In genomic region chr12:14958361-14959125, GRCh38 we compare ENCODE assay signal across 11 cellular contexts. TPM values are rescaled to one million over a fixed set of nuclear protein-coding genes. Genes with fewer than 3 reads are reported as not detected.
A peak's percentile ranks its signal among the peaks of the same experiment; 100 is the strongest.
DNase-seq lines count a peak whose midpoint lies in the region; ATAC-seq, FAIRE-seq and TF ChIP-seq lines count a peak whose summit lies in the region.
"Had no signal": no experiment of that assay in that cellular context is flagged by ENCODE, and none has a peak within 500 bp of the region (broad histone marks: within the 10 kb centered on the region; RNA-seq: fewer than 3 reads in every experiment).

No MANE protein-coding gene starts in this region.

- peaks cover 7 to 51% (median 40%) of the 10 kb centered on the region in 5 donors for H3K36me3 Mint-ChIP-seq in naive thymus-derived CD4-positive, alpha-beta T cell

- peaks cover 0 to 2% (median 0%) of the 10 kb centered on the region in 5 donors for H3K27me3 Mint-ChIP-seq in naive thymus-derived CD4-positive, alpha-beta T cell

- peaks cover 59% of the 10 kb centered on the region for H3K4me1 ChIP-seq in A673 (ENCODE audit: insufficient read depth, low read length, poor library complexity, severe bottlenecking)
- peaks cover 6 to 26% of the 10 kb centered on the region in 2 donors for H3K4me1 ChIP-seq in ascending aorta
- peaks cover 38 to 55% of the 10 kb centered on the region in 2 donors for H3K4me1 ChIP-seq in naive thymus-derived CD4-positive, alpha-beta T cell (ENCODE audit: control insufficient read depth in 2 of 2, insufficient read depth in 2 of 2, low read length in 2 of 2)

- CTCF ChIA-PET in A673 (lab: Charles Lee) = no interaction called here
- CTCF ChIA-PET in naive thymus-derived CD4-positive, alpha-beta T cell (lab: Charles Lee) = interaction anchor here (1.1 to 2.8 kb wide), 5 partner anchors 15 to 119 kb away, joined by 3 to 11 read pairs (median 4); no protein-coding TSS in a partner anchor

- ATAC-seq in naive thymus-derived CD4-positive, alpha-beta T cell = no peak
- ATAC-seq in GM21526 (IDR thresholded peaks at IDR 0.05; ENCODE audit: low FRiP score, unreplicated experiment) = no peak

- peaks cover 34 to 65% (median 54%) of the 10 kb centered on the region in 7 donors for H3K4me1 Mint-ChIP-seq in naive thymus-derived CD4-positive, alpha-beta T cell

- H3K27me3 ChIP-seq in A673 (replicated peaks; ENCODE audit: insufficient read depth, low read depth, low read length, poor library complexity) = no peaks in the 10 kb centered on the region
- H3K27me3 ChIP-seq in ascending aorta = no peaks in the 10 kb centered on the region
- H3K27me3 ChIP-seq in naive thymus-derived CD4-positive, alpha-beta T cell (ENCODE audit: control insufficient read depth in 2 of 2, insufficient read depth in 2 of 2, low read length in 2 of 2) = no peaks in the 10 kb centered on the region

- POLR2A ChIA-PET in A673 (lab: Charles Lee; ENCODE audit: low non-redundant PET) = no interaction called here
- POLR2A ChIA-PET in naive thymus-derived CD4-positive, alpha-beta T cell (lab: Charles Lee) = interaction anchor here (0.7 to 7.0 kb wide), 15 partner anchors 8 to 593 kb away, joined by 3 to 115 read pairs (median 7); partner anchors contain the start of genes ATF7IP and ERP27

- peaks cover 0 to 8% (median 0%) of the 10 kb centered on the region in 11 donors for H3K9me3 Mint-ChIP-seq in naive thymus-derived CD4-positive, alpha-beta T cell

- H3K36me3 ChIP-seq in A673 (ENCODE audit: insufficient read depth, low read length, poor library complexity, severe bottlenecking) (no peaks in the 10 kb centered on the region), ascending aorta (no peaks in the 10 kb centered on the region)
- H3K36me3 ChIP-seq in naive thymus-derived CD4-positive, alpha-beta T cell (ENCODE audit: control insufficient read depth in 2 of 3, insufficient read depth in 3 of 3, low read length in 3 of 3) = peaks cover 3 to 23% (median 4%) of the 10 kb centered on the region in 3 experiments

- peak overlapping the region; percentile 88 to 100 (median 97) for H3K4me3 Mint-ChIP-seq in naive thymus-derived CD4-positive, alpha-beta T cell

- no peaks in the 10 kb centered on the region for H3K9me3 ChIP-seq in A673 (ENCODE audit: low read depth, low read length, poor library complexity, severe bottlenecking)
- no peaks in the 10 kb centered on the region for H3K9me3 ChIP-seq in ascending aorta
- no peaks in the 10 kb centered on the region for H3K9me3 ChIP-seq in naive thymus-derived CD4-positive, alpha-beta T cell (ENCODE audit: control insufficient read depth in 2 of 3, low read length in 3 of 3)

- peak overlapping the region; percentile 78 for H3K27ac ChIP-seq in A673 (ENCODE audit: low read depth, low read length, poor library complexity, severe bottlenecking)
- H3K27ac ChIP-seq in ascending aorta = peak overlapping the region; percentile 70 to 78
- H3K27ac ChIP-seq in naive thymus-derived CD4-positive, alpha-beta T cell (ENCODE audit: low read depth, low read length) = peak overlapping the region; percentile 96

- FAIRE-seq in GM19239 (lab: Jason Lieb, UNC) = peak; percentile 39
- FAIRE-seq: endometrium had no signal

- DNase-seq in A673 (ENCODE audit: low spot score) (no peak), GM19239 (ENCODE audit: insufficient read length, low spot score) (no peak), ascending aorta (ENCODE audit: low spot score in 2 of 2) (no peak), cortex of kidney (lab: John Stamatoyannopoulos, UW) (no peak), GM10266 (ENCODE audit: extremely low spot score) (no peak), SHP77 (lab: John Stamatoyannopoulos, UW) (no peak)
- peak in 1 of 9 donors; percentile 33 for DNase-seq in naive thymus-derived CD4-positive, alpha-beta T cell
- DNase-seq: activated CD8-positive, alpha-beta memory T cell treated with anti-CD3 and anti-CD28 coated beads, Interleukin-2, amount 50 U/mL, for 48 hours had no signal

- no TSS peak for BruUV-seq in A673 (replicated peaks; lab: Mats Ljungman, UMichigan)

- TF ChIP-seq CTCF in A673 (conservative IDR thresholded peaks at IDR 0.05; ENCODE audit: low read depth, low read length) (no peak), ascending aorta (IDR thresholded peaks at IDR 0.05) (no peak), GM10266 (IDR thresholded peaks at IDR 0.05; ENCODE audit: control insufficient read depth, insufficient read depth, low read depth, missing control alignments) (no peak)

- intact Hi-C loops in A673 (cut with micrococcal nuclease; ENCODE audit: unreplicated experiment) (no loop called here), ascending aorta (cut with DNase I) (no loop called here)
- intact Hi-C loops in naive thymus-derived CD4-positive, alpha-beta T cell (cut with micrococcal nuclease) = loop anchor here in 1 of 2 donors (2.0 to 5.0 kb wide), 2 partner anchors 94 to 588 kb away; no protein-coding TSS in a partner anchor

- H3K27ac Mint-ChIP-seq in naive thymus-derived CD4-positive, alpha-beta T cell = peak overlapping the region; percentile 94 to 100 (median 97)

- H3K4me3 ChIP-seq in A673 (ENCODE audit: low read depth, low read length, poor library complexity, severe bottlenecking) = no peak overlapping the region
- H3K4me3 ChIP-seq in ascending aorta = peak overlapping the region; percentile 22 to 66
- H3K4me3 ChIP-seq in naive thymus-derived CD4-positive, alpha-beta T cell (ENCODE audit: low read length) = peak overlapping the region; percentile 84

RNA-seq across cellular contexts. Expression of gene ARHGDIB, which starts 2.9 kb away (rescaled TPM):
- total RNA-seq in A673 (2021) (88.1 and 122 TPM in 2 replicates), ascending aorta (87.1 TPM)
- total RNA-seq in naive thymus-derived CD4-positive, alpha-beta T cell = 1,000 to 10,000 TPM in 1 of 5 experiments, 100 to 1,000 TPM in 4; 776 to 1,263 (median 833) TPM
- polyA plus RNA-seq in naive thymus-derived CD4-positive, alpha-beta T cell = 1,000 to 10,000 TPM; 3,273 to 3,336 TPM

RNA-seq across cellular contexts. Expression of gene PDE6H, which starts 14.3 kb away (rescaled TPM):
- total RNA-seq in A673 (2021) (not detected in 2 replicates), ascending aorta (not detected)
- 1 to 10 TPM in 1 of 5 experiments, not detected in 4; 2.7 TPM for total RNA-seq in naive thymus-derived CD4-positive, alpha-beta T cell
- polyA plus RNA-seq in naive thymus-derived CD4-positive, alpha-beta T cell = not detected
- total RNA-seq: lung microvascular endothelial cell had no signal

RNA-seq across cellular contexts. Expression of gene ERP27, which starts 20.2 kb away (rescaled TPM):
- total RNA-seq in A673 (2021) (not detected in 2 replicates), ascending aorta (not detected)
- 10 to 100 TPM; 12.6 to 20.3 (median 19.1) TPM for total RNA-seq in naive thymus-derived CD4-positive, alpha-beta T cell
- 1 to 10 TPM; 5.6 to 5.8 TPM for polyA plus RNA-seq in naive thymus-derived CD4-positive, alpha-beta T cell
- total RNA-seq: lung microvascular endothelial cell had no signal

Comparison
In these comparisons a context has a peak if more than half of its experiments do, and no peak if none do; other contexts are left out.
1. RNA of gene ERP27, which starts 20.2 kb away (total RNA-seq): 12.6 to 20.3 TPM in naive thymus-derived CD4-positive, alpha-beta T cell; not detected in A673 and not detected in ascending aorta (single experiment); every median in the first group is over 10 times any median in the second.
2. Peak in every context shown above with its lines, with median percentiles within 50 percentile points of each other: H3K27ac ChIP-seq.